In the genomic region with DNA sequence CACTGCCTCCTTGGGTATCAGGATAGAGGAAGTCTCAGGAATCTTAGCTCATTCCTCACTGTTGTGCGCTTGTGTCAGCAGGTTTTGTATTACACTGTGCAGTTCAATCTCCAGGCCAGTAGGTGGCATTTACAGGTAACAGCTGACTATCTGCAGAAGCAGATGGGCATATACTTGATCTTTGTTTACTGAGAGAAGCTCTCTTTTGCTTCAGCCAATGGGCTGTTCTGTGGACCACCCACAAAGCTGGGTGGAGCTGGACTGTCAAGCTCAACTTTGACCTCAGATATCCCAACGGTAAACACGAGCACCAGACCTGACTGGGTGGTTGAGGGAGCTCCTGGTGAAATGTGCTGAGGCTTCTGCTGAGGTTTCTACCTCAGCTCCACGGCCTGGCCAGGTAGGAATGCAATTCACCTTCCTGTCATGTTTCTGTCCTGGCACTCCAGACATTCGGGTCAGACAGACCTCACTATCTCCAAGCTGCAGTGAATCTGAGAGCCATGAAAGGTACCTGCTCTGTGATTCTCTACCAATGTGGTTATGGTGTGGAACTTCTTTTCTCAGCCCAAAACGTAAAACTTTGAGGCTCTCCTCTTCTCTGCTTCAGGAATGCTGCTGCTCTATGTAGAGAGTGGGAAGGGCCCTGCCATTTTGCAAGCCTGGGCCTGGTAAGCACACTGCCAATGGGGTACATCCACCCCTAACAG, we compare ENCODE assay signal across 8 cellular contexts.
DNase-seq lines count a peak whose midpoint lies in the region; ATAC-seq and TF ChIP-seq lines count a peak whose summit lies in the region.

No MANE protein-coding gene starts in this region.

- H3K4me3 ChIP-seq in BE2C (ENCODE audit: low read depth, low read length) (no peak overlapping the region), tibial artery (no peak overlapping the region)

- no peaks in the 10 kb centered on the region for H3K4me1 ChIP-seq in BE2C
- peaks cover 0 to 9% (median 4%) of the 10 kb centered on the region in 4 donors for H3K4me1 ChIP-seq in tibial artery

- peak; percentile 96 for ATAC-seq in GM18505 (IDR thresholded peaks at IDR 0.05; ENCODE audit: unreplicated experiment)
- peak; percentile 96 for ATAC-seq in HG02798 (IDR thresholded peaks at IDR 0.05; ENCODE audit: poor library complexity, unreplicated experiment)

- H3K4me3 Mint-ChIP-seq in immature natural killer cell = no peak overlapping the region

- TF ChIP-seq CTCF in BE2C (IDR thresholded peaks at IDR 0.05; ENCODE audit: low read depth, low read length) = peak; percentile 93
- TF ChIP-seq CTCF in tibial artery (IDR thresholded peaks at IDR 0.05) = peak; percentile 45 to 47

- no peaks in the 10 kb centered on the region for H3K9me3 ChIP-seq in BE2C
- H3K9me3 ChIP-seq in tibial artery = peaks cover 0 to 10% (median 0%) of the 10 kb centered on the region in 3 donors

- TF ChIP-seq POLR2A in GM18505 (IDR thresholded peaks at IDR 0.05; ENCODE audit: borderline replicate concordance, extremely low read depth, insufficient read depth, insufficient read length) = no peak

- DNase-seq in BE2C (peak; percentile 49), NCI-H146 treated with DMSO at 0.1 percent for 48 hours (lab: John Stamatoyannopoulos, UW; ENCODE audit: unreplicated experiment) (peak; percentile 4), amniotic stem cell (lab: John Stamatoyannopoulos, UW) (peak; percentile 48), immature natural killer cell (peak; percentile 7 to 12 (median 10)), tibial artery (no peak), DMS153 (lab: John Stamatoyannopoulos, UW) (no peak)

- H3K9me3 Mint-ChIP-seq in immature natural killer cell = peaks cover 0 to 7% (median 1%) of the 10 kb centered on the region in 6 donors

- H3K27ac ChIP-seq in tibial artery = no peak overlapping the region

- no peaks in the 10 kb centered on the region for H3K36me3 Mint-ChIP-seq in immature natural killer cell

- intact Hi-C loops in tibial artery (cut with DNase I; ENCODE audit: low total_unique reads) = no loop called here

- H3K4me1 Mint-ChIP-seq in immature natural killer cell = no peaks in the 10 kb centered on the region

- H3K27me3 Mint-ChIP-seq in immature natural killer cell (ENCODE audit: low read depth in 3 of 3) = peaks cover 2 to 6% (median 3%) of the 10 kb centered on the region in 3 donors

- H3K36me3 ChIP-seq in BE2C = no peaks in the 10 kb centered on the region
- no peaks in the 10 kb centered on the region for H3K36me3 ChIP-seq in tibial artery

- H3K27me3 ChIP-seq in BE2C (no peaks in the 10 kb centered on the region), tibial artery (no peaks in the 10 kb centered on the region)

- H3K27ac Mint-ChIP-seq in immature natural killer cell = no peak overlapping the region

Comparison
In these comparisons a context has a peak if more than half of its experiments do, and no peak if none do; other contexts are left out.
1. DNase-seq: peak in BE2C (single experiment), NCI-H146 treated with DMSO at 0.1 percent for 48 hours (single experiment), amniotic stem cell (single experiment) and immature natural killer cell (3 of 3); none in tibial artery (0 of 2) and DMS153 (single experiment).